8 cellular contexts compared by ENCODE assay signal in genomic region chr18:79465392-79465991, GRCh38.
A peak's percentile ranks its signal among the peaks of the same experiment; 100 is the strongest.
DNase-seq lines count a peak whose midpoint lies in the region; ATAC-seq and TF ChIP-seq lines count a peak whose summit lies in the region.

No MANE protein-coding gene starts in this region.

- TF ChIP-seq POLR2A in GM18505 (IDR thresholded peaks at IDR 0.05; ENCODE audit: borderline replicate concordance, extremely low read depth, insufficient read depth, insufficient read length) = peak; percentile 34

- peak; percentile 43 for DNase-seq in NCI-H69 (lab: John Stamatoyannopoulos, UW)
- DNase-seq in islet precursor cell = peak; percentile 75
- DNase-seq in DMS114 treated with DMSO at 0.1 percent for 48 hours (lab: John Stamatoyannopoulos, UW; ENCODE audit: unreplicated experiment) = no peak
- no peak for DNase-seq in AG08396 (ENCODE audit: low spot score)
- no peak for DNase-seq in activated CD4-positive, alpha-beta T cell treated with anti-CD3 and anti-CD28 coated beads for 48 hours
- no peak for DNase-seq in NCI-H774 (lab: John Stamatoyannopoulos, UW)

- ATAC-seq in GM18505 (IDR thresholded peaks at IDR 0.05; ENCODE audit: unreplicated experiment) (peak; percentile 46), GM21737 (IDR thresholded peaks at IDR 0.05; ENCODE audit: unreplicated experiment) (peak; percentile 71)

Comparison
In these comparisons a context has a peak if more than half of its experiments do, and no peak if none do; other contexts are left out.
1. DNase-seq: peak in NCI-H69 (single experiment) and islet precursor cell (single experiment); none in DMS114 treated with DMSO at 0.1 percent for 48 hours (single experiment), AG08396 (single experiment), activated CD4-positive, alpha-beta T cell treated with anti-CD3 and anti-CD28 coated beads for 48 hours (single experiment) and NCI-H774 (single experiment).